In genomic region chr9:77959803-77960202, GRCh38 we compare ENCODE assay signal across 32 cellular contexts.
"Had no signal": no experiment of that assay in that cellular context is flagged by ENCODE, and none has a peak within 500 bp of the region (broad histone marks: within the 10 kb centered on the region; RNA-seq: fewer than 3 reads in every experiment).

No MANE protein-coding gene starts in this region.

- H3K36me3 Mint-ChIP-seq: stimulated activated memory B cell treated with anti-CD40 and anti-IgM and Interleukin-4, amounts not matched to agents 10 μg/mL and 1 μg/mL and 100 μg/mL, for 72 hours had no signal

- H3K27ac Mint-ChIP-seq: activated naive CD8-positive, alpha-beta T cell; activated T-cell treated with anti-CD3 and anti-CD28 coated beads, Interleukin-2, amount 50 U/mL, for 72 hours; brain; nephron progenitor cell; stimulated activated memory B cell treated with anti-CD40 and anti-IgM and Interleukin-4, amounts not matched to agents 10 μg/mL and 1 μg/mL and 100 μg/mL, for 72 hours; stimulated activated naive CD8-positive, alpha-beta T cell treated with anti-CD3 and anti-CD28 coated beads, Interleukin-15, amount 100 ng/mL, for 72 hours had no signal

- DNase-seq: activated CD4-positive, alpha-beta T cell treated with anti-CD3 and anti-CD28 coated beads for 4 hours; activated CD4-positive, alpha-beta T cell treated with anti-CD3 and anti-CD28 coated beads, Interleukin-2, amount 50 U/mL, for 4 hours; activated naive CD4-positive, alpha-beta T cell treated with Interleukin-2 at 50 U/mL for 16 hours; activated T-cell treated with anti-CD3 and anti-CD28 coated beads for 4 hours; activated T-cell treated with anti-CD3 and anti-CD28 coated beads, Interleukin-2, amount 50 U/mL, for 72 hours; anterior cingulate cortex; cerebellar nuclear complex; dorsolateral prefrontal cortex; effector memory CD4-positive, alpha-beta T cell; erythroblast; head of caudate nucleus; hippocampal formation; lower lobe of right lung; mesenchymal stem cell; nephron progenitor cell; pancreas; retina; sigmoid colon; small intestine; stimulated activated CD4-positive, alpha-beta T cell treated with anti-CD3 and anti-CD28 coated beads, Interleukin-4, amount 100 ng/mL, for 4 hours; stimulated activated CD8-positive, alpha-beta memory T cell treated with anti-CD3 and anti-CD28 coated beads, Interleukin-4, amount 100 ng/mL, for 48 hours; stimulated activated naive CD8-positive, alpha-beta T cell treated with anti-CD3 and anti-CD28 coated beads, Interleukin-15, amount 100 ng/mL, for 72 hours; substantia nigra; thyroid gland; upper lobe of right lung had no signal

- H3K9me3 ChIP-seq: gastroesophageal sphincter, lower lobe of right lung, pancreas, prostate gland, sigmoid colon, thyroid gland, upper lobe of right lung had no signal

- ATAC-seq: activated T-cell treated with anti-CD3 and anti-CD28 coated beads, Interleukin-2, amount 50 U/mL, for 72 hours; gastroesophageal sphincter; pancreas; stimulated activated memory B cell treated with anti-CD40 and anti-IgM and Interleukin-4, amounts not matched to agents 10 μg/mL and 1 μg/mL and 100 μg/mL, for 72 hours; stimulated activated naive CD8-positive, alpha-beta T cell treated with anti-CD3 and anti-CD28 coated beads, Interleukin-15, amount 100 ng/mL, for 72 hours; upper lobe of right lung had no signal

- H3K4me1 Mint-ChIP-seq: stimulated activated memory B cell treated with anti-CD40 and anti-IgM and Interleukin-4, amounts not matched to agents 10 μg/mL and 1 μg/mL and 100 μg/mL, for 72 hours had no signal

- H3K27me3 Mint-ChIP-seq: activated naive CD8-positive, alpha-beta T cell; brain; stimulated activated naive CD8-positive, alpha-beta T cell treated with anti-CD3 and anti-CD28 coated beads, Interleukin-15, amount 100 ng/mL, for 72 hours had no signal

- H3K36me3 ChIP-seq: cardiac muscle cell, gastroesophageal sphincter, lower lobe of right lung, pancreas, prostate gland, sigmoid colon, thyroid gland, upper lobe of right lung had no signal

- H3K4me1 ChIP-seq: prostate gland had no signal

- H3K27ac ChIP-seq: cardiac muscle cell, coronary artery, dorsolateral prefrontal cortex, lower lobe of right lung, pancreas, prostate gland, thyroid gland, upper lobe of right lung had no signal

- H3K4me3 ChIP-seq: cardiac muscle cell, coronary artery, dorsolateral prefrontal cortex, gastroesophageal sphincter, lower lobe of right lung, pancreas, prostate gland, sigmoid colon, thyroid gland, upper lobe of right lung had no signal

- H3K27me3 ChIP-seq: cardiac muscle cell, dorsolateral prefrontal cortex, gastroesophageal sphincter, pancreas, sigmoid colon, thyroid gland, upper lobe of right lung had no signal

- H3K4me3 Mint-ChIP-seq: activated naive CD8-positive, alpha-beta T cell; activated T-cell treated with anti-CD3 and anti-CD28 coated beads, Interleukin-2, amount 50 U/mL, for 72 hours; brain; nephron progenitor cell; stimulated activated memory B cell treated with anti-CD40 and anti-IgM and Interleukin-4, amounts not matched to agents 10 μg/mL and 1 μg/mL and 100 μg/mL, for 72 hours; stimulated activated naive CD8-positive, alpha-beta T cell treated with anti-CD3 and anti-CD28 coated beads, Interleukin-15, amount 100 ng/mL, for 72 hours had no signal

- H3K9me3 Mint-ChIP-seq: activated T-cell treated with anti-CD3 and anti-CD28 coated beads, Interleukin-2, amount 50 U/mL, for 72 hours; stimulated activated memory B cell treated with anti-CD40 and anti-IgM and Interleukin-4, amounts not matched to agents 10 μg/mL and 1 μg/mL and 100 μg/mL, for 72 hours; stimulated activated naive CD8-positive, alpha-beta T cell treated with anti-CD3 and anti-CD28 coated beads, Interleukin-15, amount 100 ng/mL, for 72 hours had no signal
